8 cellular contexts compared by ENCODE assay signal in genomic region chr1:26145041-26145959, GRCh38. TPM values are rescaled to one million over a fixed set of nuclear protein-coding genes. Genes with fewer than 3 reads are reported as not detected.
DNase-seq lines count a peak whose midpoint lies in the region; ATAC-seq and TF ChIP-seq lines count a peak whose summit lies in the region.

No MANE protein-coding gene starts in this region.

- no peak overlapping the region for H3K4me3 Mint-ChIP-seq in CD4-positive, CD25-positive, alpha-beta regulatory T cell
- H3K4me3 Mint-ChIP-seq in activated CD4-positive, alpha-beta T cell treated with anti-CD3 and anti-CD28 coated beads, Interleukin-2, amount 10 ng/mL, durations not matched to agents 24 days and 14 days, result no peak overlapping the region

- H3K36me3 Mint-ChIP-seq in CD4-positive, CD25-positive, alpha-beta regulatory T cell, result no peaks in the 10 kb centered on the region
- no peaks in the 10 kb centered on the region for H3K36me3 Mint-ChIP-seq in activated CD4-positive, alpha-beta T cell treated with anti-CD3 and anti-CD28 coated beads, Interleukin-2, amount 10 ng/mL, durations not matched to agents 24 days and 14 days (ENCODE audit: low read depth)

- DNase-seq in CD4-positive, CD25-positive, alpha-beta regulatory T cell, result peak; percentile 68 to 81 (median 74)
- DNase-seq in NCI-H526 (lab: John Stamatoyannopoulos, UW), result peak; percentile 85 to 96
- peak; percentile 93 for DNase-seq in activated CD4-positive, alpha-beta T cell treated with anti-CD3 and anti-CD28 coated beads, Interleukin-2, amount 10 ng/mL, durations not matched to agents 24 days and 14 days
- peak; percentile 82 for DNase-seq in dedifferentiated amniotic fluid mesenchymal stem cell (ENCODE audit: extremely low spot score)
- peak; percentile 80 to 95 for DNase-seq in lower leg skin (ENCODE audit: low spot score in 2 of 2)
- peak; percentile 43 to 64 (median 55) for DNase-seq in stimulated activated CD4-positive, alpha-beta T cell treated with anti-CD3 and anti-CD28 coated beads, TNF-alpha, amount 100 ng/mL, for 24 hours (ENCODE audit: low read depth in 3 of 3)

- no peaks in the 10 kb centered on the region for H3K36me3 ChIP-seq in CD4-positive, CD25-positive, alpha-beta regulatory T cell (ENCODE audit: control insufficient read depth, insufficient read depth, low read length)

- no peak for TF ChIP-seq POLR2A in lower leg skin (IDR thresholded peaks at IDR 0.05)

- no peak overlapping the region for H3K27ac ChIP-seq in CD4-positive, CD25-positive, alpha-beta regulatory T cell (ENCODE audit: insufficient read depth, low read length, poor library complexity, severe bottlenecking)

- H3K27me3 ChIP-seq in CD4-positive, CD25-positive, alpha-beta regulatory T cell (ENCODE audit: control insufficient read depth, insufficient read depth, low read length), result no peaks in the 10 kb centered on the region

- ATAC-seq in CD4-positive, CD25-positive, alpha-beta regulatory T cell (ENCODE audit: low read depth in 2 of 2), result peak; percentile 70 to 78
- ATAC-seq in HG02798 (IDR thresholded peaks at IDR 0.05; ENCODE audit: poor library complexity, unreplicated experiment) (peak; percentile 60), GM18517 (IDR thresholded peaks at IDR 0.05; ENCODE audit: unreplicated experiment) (no peak)

- H3K27me3 Mint-ChIP-seq in CD4-positive, CD25-positive, alpha-beta regulatory T cell, result peaks cover 32% of the 10 kb centered on the region
- peaks cover 24% of the 10 kb centered on the region for H3K27me3 Mint-ChIP-seq in activated CD4-positive, alpha-beta T cell treated with anti-CD3 and anti-CD28 coated beads, Interleukin-2, amount 10 ng/mL, durations not matched to agents 24 days and 14 days

- no peaks in the 10 kb centered on the region for H3K9me3 ChIP-seq in CD4-positive, CD25-positive, alpha-beta regulatory T cell (ENCODE audit: control insufficient read depth in 2 of 2, low read length in 2 of 2)

- TF ChIP-seq CTCF in lower leg skin (IDR thresholded peaks at IDR 0.05), result peak in 1 of 3 donors; percentile 29

- WGBS in lower leg skin, 2 donors, result 27 to 30% methylated on average over 19 of the region's 19 CpGs

- H3K4me1 Mint-ChIP-seq in CD4-positive, CD25-positive, alpha-beta regulatory T cell, result peaks cover 0 to 12% (median 6%) of the 10 kb centered on the region in 4 donors
- peaks cover 2% of the 10 kb centered on the region for H3K4me1 Mint-ChIP-seq in activated CD4-positive, alpha-beta T cell treated with anti-CD3 and anti-CD28 coated beads, Interleukin-2, amount 10 ng/mL, durations not matched to agents 24 days and 14 days

- intact Hi-C loops in activated CD4-positive, alpha-beta T cell treated with anti-CD3 and anti-CD28 coated beads, Interleukin-2, amount 10 ng/mL, durations not matched to agents 24 days and 14 days (cut with micrococcal nuclease), result loop anchor here (1.0 kb wide), 3 partner anchors 34 to 109 kb away; partner anchors contain the start of gene PDIK1L
- intact Hi-C loops in lower leg skin (cut with DNase I; ENCODE audit: low total_unique reads), result loop anchor here (2.0 kb wide), 1 partner anchor 40 kb away; no protein-coding TSS in a partner anchor

- peaks cover 5% of the 10 kb centered on the region for H3K4me1 ChIP-seq in CD4-positive, CD25-positive, alpha-beta regulatory T cell (ENCODE audit: control insufficient read depth, insufficient read depth, low read length, poor library complexity, severe bottlenecking)

- H3K27ac Mint-ChIP-seq in CD4-positive, CD25-positive, alpha-beta regulatory T cell, result no peak overlapping the region
- no peak overlapping the region for H3K27ac Mint-ChIP-seq in activated CD4-positive, alpha-beta T cell treated with anti-CD3 and anti-CD28 coated beads, Interleukin-2, amount 10 ng/mL, durations not matched to agents 24 days and 14 days

- H3K4me3 ChIP-seq in CD4-positive, CD25-positive, alpha-beta regulatory T cell (ENCODE audit: low read depth, low read length), result no peak overlapping the region
- no peak overlapping the region for H3K4me3 ChIP-seq in lower leg skin (ENCODE audit: low read depth, poor library complexity, severe bottlenecking)

- peaks cover 0 to 2% (median 0%) of the 10 kb centered on the region in 7 donors for H3K9me3 Mint-ChIP-seq in CD4-positive, CD25-positive, alpha-beta regulatory T cell
- no peaks in the 10 kb centered on the region for H3K9me3 Mint-ChIP-seq in activated CD4-positive, alpha-beta T cell treated with anti-CD3 and anti-CD28 coated beads, Interleukin-2, amount 10 ng/mL, durations not matched to agents 24 days and 14 days

RNA-seq across cellular contexts. Expression of gene FAM110D, which starts 13.6 kb away (rescaled TPM):
- not detected for total RNA-seq in CD4-positive, CD25-positive, alpha-beta regulatory T cell
- polyA plus RNA-seq in CD4-positive, CD25-positive, alpha-beta regulatory T cell, result not detected
- total RNA-seq in activated CD4-positive, alpha-beta T cell treated with anti-CD3 and anti-CD28 coated beads, Interleukin-2, amount 10 ng/mL, durations not matched to agents 24 days and 14 days, result 0.07 and 0.09 TPM in 2 replicates
- total RNA-seq in lower leg skin, result 1 to 10 TPM in 3 of 4 donors, under 1 TPM in 1; 0.57 to 9.1 (median 3.2) TPM

RNA-seq across cellular contexts. Expression of gene C1orf232, which starts 23.5 kb away (rescaled TPM):
- total RNA-seq in CD4-positive, CD25-positive, alpha-beta regulatory T cell, result not detected
- polyA plus RNA-seq in CD4-positive, CD25-positive, alpha-beta regulatory T cell, result not detected
- not detected in 2 replicates for total RNA-seq in activated CD4-positive, alpha-beta T cell treated with anti-CD3 and anti-CD28 coated beads, Interleukin-2, amount 10 ng/mL, durations not matched to agents 24 days and 14 days
- total RNA-seq in lower leg skin, result not detected

RNA-seq across cellular contexts. Expression of gene ZNF593, which starts 24.4 kb away (rescaled TPM):
- total RNA-seq in CD4-positive, CD25-positive, alpha-beta regulatory T cell, result 16.8 TPM
- polyA plus RNA-seq in CD4-positive, CD25-positive, alpha-beta regulatory T cell, result 10 to 100 TPM; 40.3 to 65.6 (median 47.5) TPM
- total RNA-seq in activated CD4-positive, alpha-beta T cell treated with anti-CD3 and anti-CD28 coated beads, Interleukin-2, amount 10 ng/mL, durations not matched to agents 24 days and 14 days, result 84.0 and 87.1 TPM in 2 replicates
- 10 to 100 TPM; 17.4 to 49.3 (median 31.4) TPM for total RNA-seq in lower leg skin

RNA-seq across cellular contexts. Expression of gene ZNF593OS, which starts 26.3 kb away (rescaled TPM):
- total RNA-seq in CD4-positive, CD25-positive, alpha-beta regulatory T cell, result not detected
- 1 to 10 TPM in 2 of 4 donors, under 1 TPM in 1, not detected in 1; 0.53 to 1.3 (median 1.1) TPM for polyA plus RNA-seq in CD4-positive, CD25-positive, alpha-beta regulatory T cell
- total RNA-seq in activated CD4-positive, alpha-beta T cell treated with anti-CD3 and anti-CD28 coated beads, Interleukin-2, amount 10 ng/mL, durations not matched to agents 24 days and 14 days, result not detected in 2 replicates
- total RNA-seq in lower leg skin, result not detected

RNA-seq across cellular contexts. Expression of gene CNKSR1, which starts 32.0 kb away (rescaled TPM):
- total RNA-seq in CD4-positive, CD25-positive, alpha-beta regulatory T cell, result 7.0 TPM
- polyA plus RNA-seq in CD4-positive, CD25-positive, alpha-beta regulatory T cell, result 1 to 10 TPM in 3 of 4 donors, under 1 TPM in 1; 0.53 to 2.9 (median 2.1) TPM
- 4.0 and 6.2 TPM in 2 replicates for total RNA-seq in activated CD4-positive, alpha-beta T cell treated with anti-CD3 and anti-CD28 coated beads, Interleukin-2, amount 10 ng/mL, durations not matched to agents 24 days and 14 days
- total RNA-seq in lower leg skin, result 10 to 100 TPM; 16.8 to 71.4 (median 45.0) TPM
